Comparison of ENCODE assay signal across 13 cellular contexts in the genomic region with DNA sequence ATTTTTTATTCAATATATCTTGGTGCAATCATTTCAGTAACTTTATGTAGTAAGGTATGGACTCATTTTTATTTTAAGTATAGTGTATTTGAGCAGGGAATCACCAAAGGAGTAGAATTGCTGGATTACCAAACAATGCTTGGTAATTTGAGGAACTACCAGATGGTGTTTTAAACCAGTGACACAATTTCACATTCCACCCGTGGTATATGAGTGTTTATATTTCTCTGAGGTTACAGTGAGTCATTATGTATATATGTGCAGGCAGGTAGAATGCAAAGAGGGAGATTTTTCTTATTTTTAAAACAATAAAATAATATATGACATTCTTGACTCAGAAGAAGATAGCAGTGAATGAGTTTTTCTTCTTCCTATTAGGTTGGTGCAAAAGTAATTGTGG.
"Had no signal": no experiment of that assay in that cellular context is flagged by ENCODE, and none has a peak within 500 bp of the region (broad histone marks: within the 10 kb centered on the region; RNA-seq: fewer than 3 reads in every experiment).

No MANE protein-coding gene starts in this region.

- H3K4me3 ChIP-seq: adrenal gland, gastroesophageal sphincter, testis had no signal

- H3K9me3 ChIP-seq: adrenal gland, gastroesophageal sphincter, testis had no signal

- ATAC-seq: gastroesophageal sphincter; left ventricle myocardium superior; stimulated activated naive CD8-positive, alpha-beta T cell treated with anti-CD3 and anti-CD28 coated beads, Interleukin-15, amount 100 ng/mL, for 72 hours had no signal

- H3K27me3 ChIP-seq: adrenal gland, gastroesophageal sphincter, testis had no signal

- H3K27ac ChIP-seq: adrenal gland, gastroesophageal sphincter, testis had no signal

- H3K36me3 ChIP-seq: adrenal gland, gastroesophageal sphincter had no signal

- H3K4me1 ChIP-seq: adrenal gland, gastroesophageal sphincter, testis had no signal

- DNase-seq: activated B cell treated with CpG ODN at 0.5 μM for 24 hours; activated CD4-positive, alpha-beta T cell treated with anti-CD3 and anti-CD28 coated beads, Interleukin-2, amount 10 ng/mL, durations not matched to agents 24 days and 14 days; activated naive CD4-positive, alpha-beta T cell treated with anti-CD3 and anti-CD28 coated beads, Interleukin-2, amount 10 ng/mL, durations not matched to agents 7 days and 5 days; adrenal gland; islet precursor cell; left ventricle myocardium superior; stimulated activated CD4-positive, alpha-beta T cell treated with anti-CD3 and anti-CD28 coated beads, Interleukin-15, amount 100 ng/mL, for 24 hours; stimulated activated CD4-positive, alpha-beta T cell treated with anti-CD3 and anti-CD28 coated beads, Interleukin-4, amount 100 ng/mL, for 24 hours; stimulated activated naive CD8-positive, alpha-beta T cell treated with anti-CD3 and anti-CD28 coated beads, Interleukin-15, amount 100 ng/mL, for 72 hours; T-helper 1 cell; testis had no signal

- H3K4me1 Mint-ChIP-seq: activated B cell treated with CpG ODN at 0.5 μM for 24 hours; activated CD4-positive, alpha-beta T cell treated with anti-CD3 and anti-CD28 coated beads, Interleukin-2, amount 10 ng/mL, durations not matched to agents 24 days and 14 days; activated naive CD4-positive, alpha-beta T cell treated with anti-CD3 and anti-CD28 coated beads, Interleukin-2, amount 10 ng/mL, durations not matched to agents 7 days and 5 days; stimulated activated naive CD8-positive, alpha-beta T cell treated with anti-CD3 and anti-CD28 coated beads, Interleukin-15, amount 100 ng/mL, for 72 hours had no signal

- H3K36me3 Mint-ChIP-seq: activated naive CD4-positive, alpha-beta T cell treated with anti-CD3 and anti-CD28 coated beads, Interleukin-2, amount 10 ng/mL, durations not matched to agents 7 days and 5 days had no signal

- H3K4me3 Mint-ChIP-seq: activated B cell treated with CpG ODN at 0.5 μM for 24 hours; activated CD4-positive, alpha-beta T cell treated with anti-CD3 and anti-CD28 coated beads, Interleukin-2, amount 10 ng/mL, durations not matched to agents 24 days and 14 days; activated naive CD4-positive, alpha-beta T cell treated with anti-CD3 and anti-CD28 coated beads, Interleukin-2, amount 10 ng/mL, durations not matched to agents 7 days and 5 days; stimulated activated naive CD8-positive, alpha-beta T cell treated with anti-CD3 and anti-CD28 coated beads, Interleukin-15, amount 100 ng/mL, for 72 hours had no signal

- H3K27ac Mint-ChIP-seq: activated B cell treated with CpG ODN at 0.5 μM for 24 hours; activated CD4-positive, alpha-beta T cell treated with anti-CD3 and anti-CD28 coated beads, Interleukin-2, amount 10 ng/mL, durations not matched to agents 24 days and 14 days; activated naive CD4-positive, alpha-beta T cell treated with anti-CD3 and anti-CD28 coated beads, Interleukin-2, amount 10 ng/mL, durations not matched to agents 7 days and 5 days; activated T-helper 2 cell treated with anti-CD3 and anti-CD28 coated beads, Interferon-gamma antibody, Interleukin-2, Interleukin-4, amounts not matched to agents 10 μg/mL and 5 μg/mL and 100 μg/mL, durations not matched to agents 14 hours and 24 hours and 36 hours; stimulated activated naive CD8-positive, alpha-beta T cell treated with anti-CD3 and anti-CD28 coated beads, Interleukin-15, amount 100 ng/mL, for 72 hours had no signal

- H3K27me3 Mint-ChIP-seq: activated B cell treated with CpG ODN at 0.5 μM for 24 hours; activated CD4-positive, alpha-beta T cell treated with anti-CD3 and anti-CD28 coated beads, Interleukin-2, amount 10 ng/mL, durations not matched to agents 24 days and 14 days; activated naive CD4-positive, alpha-beta T cell treated with anti-CD3 and anti-CD28 coated beads, Interleukin-2, amount 10 ng/mL, durations not matched to agents 7 days and 5 days; stimulated activated naive CD8-positive, alpha-beta T cell treated with anti-CD3 and anti-CD28 coated beads, Interleukin-15, amount 100 ng/mL, for 72 hours had no signal
